8 cellular contexts compared by ENCODE assay signal in genomic region chr20:34954905-34955231, GRCh38. TPM values are rescaled to one million over a fixed set of nuclear protein-coding genes. Genes with fewer than 3 reads are reported as not detected.
DNase-seq lines count a peak whose midpoint lies in the region; ATAC-seq and TF ChIP-seq lines count a peak whose summit lies in the region.

No MANE protein-coding gene starts in this region.

- H4K8ac ChIP-seq in trophoblast cell (ENCODE audit: low read depth, low read length): no peak overlapping the region

- peaks cover 7% of the 10 kb centered on the region for H3K79me1 ChIP-seq in trophoblast cell (ENCODE audit: low read length)

- H3K4me1 Mint-ChIP-seq in Caco-2 (ENCODE audit: low read depth, unreplicated experiment): peaks cover 25% of the 10 kb centered on the region

- H4K91ac ChIP-seq in trophoblast cell (ENCODE audit: low read depth, low read length): no peak overlapping the region

- H2BK12ac ChIP-seq in trophoblast cell (ENCODE audit: low read length): no peak overlapping the region

- CTCF ChIA-PET in Caco-2 (lab: Charles Lee): interaction anchor here (0.6 to 4.2 kb wide), 8 partner anchors 15 to 764 kb away, joined by 3 to 331 read pairs (median 8); partner anchors contain the start of genes ACSS2 and GGT7

- DNase-seq in Caco-2 (peak; percentile 71 to 81), UCSD-AML1 (lab: John Stamatoyannopoulos, UW; ENCODE audit: unreplicated experiment) (peak; percentile 52), fibroblast of the aortic adventitia (ENCODE audit: low read depth) (no peak), trophoblast cell (peak in 1 of 2 donors; percentile 7)

- H3K27me3 ChIP-seq in Caco-2 (replicated peaks; ENCODE audit: control insufficient read depth, insufficient read depth, low read length): no peaks in the 10 kb centered on the region
- no peaks in the 10 kb centered on the region for H3K27me3 ChIP-seq in trophoblast cell (ENCODE audit: insufficient read depth, low read length)

- H2AFZ ChIP-seq in trophoblast cell (ENCODE audit: insufficient read depth, low read length, poor library complexity): no peak overlapping the region

- no TSS peak for BruUV-seq in Caco-2 (replicated peaks; lab: Mats Ljungman, UMichigan)

- ATAC-seq in HG03457 (IDR thresholded peaks at IDR 0.05; ENCODE audit: unreplicated experiment): peak; percentile 7
- no peak for ATAC-seq in GM18517 (IDR thresholded peaks at IDR 0.05; ENCODE audit: unreplicated experiment)
- no peak for ATAC-seq in HG03432 (IDR thresholded peaks at IDR 0.05; ENCODE audit: unreplicated experiment)
- no peak for ATAC-seq in HG03025 (IDR thresholded peaks at IDR 0.05; ENCODE audit: low FRiP score, unreplicated experiment)

- H3K36me3 ChIP-seq in Caco-2 (ENCODE audit: control insufficient read depth, insufficient read depth, low read length) (no peaks in the 10 kb centered on the region), trophoblast cell (ENCODE audit: control insufficient read depth in 1 of 2, insufficient read depth in 2 of 2, low read length in 2 of 2) (peaks cover 3% of the 10 kb centered on the region in 2 experiments)

- no peak overlapping the region for H3K4ac ChIP-seq in trophoblast cell (ENCODE audit: low read depth, low read length)

- no peak overlapping the region for H3K23ac ChIP-seq in trophoblast cell (ENCODE audit: low read length)

- H3K4me3 ChIP-seq in Caco-2 (ENCODE audit: low read depth, low read length) (peak overlapping the region; percentile 57), fibroblast of the aortic adventitia (ENCODE audit: low read depth, low read length) (peak overlapping the region; percentile 87), trophoblast cell (ENCODE audit: low read depth, low read length) (peak overlapping the region; percentile 74)

- peak overlapping the region; percentile 59 for H3K27ac ChIP-seq in trophoblast cell (ENCODE audit: low read depth, low read length)

- peak overlapping the region; percentile 49 for H3K4me2 ChIP-seq in trophoblast cell (ENCODE audit: low read length)

- H3K4me1 ChIP-seq in Caco-2 (peaks cover 5% of the 10 kb centered on the region), trophoblast cell (ENCODE audit: control insufficient read depth in 1 of 2, insufficient read depth in 2 of 2, low read length in 2 of 2) (peaks cover 3 to 5% of the 10 kb centered on the region in 2 experiments)

- POLR2A ChIA-PET in Caco-2 (lab: Charles Lee): interaction anchor here (0.5 to 2.8 kb wide), 7 partner anchors 21 to 999 kb away, joined by 3 to 86 read pairs (median 6); partner anchors contain the start of genes ACSS2, SCAND1 and TRPC4AP

- peaks cover 4% of the 10 kb centered on the region for H3K79me2 ChIP-seq in trophoblast cell (ENCODE audit: control insufficient read depth, insufficient read depth, low read length, poor library complexity)

- H3K27ac Mint-ChIP-seq in Caco-2 (ENCODE audit: unreplicated experiment): peak overlapping the region; percentile 96

- H3K18ac ChIP-seq in trophoblast cell (ENCODE audit: low read length): no peak overlapping the region

- H2BK120ac ChIP-seq in trophoblast cell (ENCODE audit: insufficient read depth, low read length, poor library complexity): no peak overlapping the region

- H3K14ac ChIP-seq in trophoblast cell (ENCODE audit: low read length): peak overlapping the region; percentile 83

- H2BK5ac ChIP-seq in trophoblast cell (ENCODE audit: low read depth, low read length, poor library complexity): no peak overlapping the region

- WGBS in trophoblast cell (ENCODE audit: extremely low coverage, insufficient coverage, insufficient read length): no CpG with 5 or more reads among the region's 13 CpGs

- H3K9ac ChIP-seq in trophoblast cell (ENCODE audit: low read length): no peak overlapping the region

- intact Hi-C loops in Caco-2 (cut with micrococcal nuclease; ENCODE audit: unreplicated experiment): loop anchor here (1.0 to 10.0 kb wide), 4 partner anchors 79 to 250 kb away; partner anchors contain the start of genes ACSS2 and TRPC4AP

- peaks cover 22% of the 10 kb centered on the region for H3K36me3 Mint-ChIP-seq in Caco-2 (ENCODE audit: insufficient read depth, unreplicated experiment)

- no peaks in the 10 kb centered on the region for H3K9me3 ChIP-seq in Caco-2
- no peaks in the 10 kb centered on the region for H3K9me3 ChIP-seq in trophoblast cell (ENCODE audit: insufficient read depth, low read depth, low read length)

- H3K27me3 Mint-ChIP-seq in Caco-2 (ENCODE audit: insufficient read depth, unreplicated experiment): no peaks in the 10 kb centered on the region

- H3K9me3 Mint-ChIP-seq in Caco-2 (ENCODE audit: unreplicated experiment): no peaks in the 10 kb centered on the region

- no peak overlapping the region for H2AK5ac ChIP-seq in trophoblast cell (ENCODE audit: low read length)

- no peak overlapping the region for H4K12ac ChIP-seq in trophoblast cell (ENCODE audit: low read depth, low read length)

- peak overlapping the region; percentile 90 for H3K4me3 Mint-ChIP-seq in Caco-2 (ENCODE audit: unreplicated experiment)

- TF ChIP-seq CTCF in Caco-2 (IDR thresholded peaks at IDR 0.05; ENCODE audit: insufficient read depth in 1 of 2, low read depth in 1 of 2, low read length in 1 of 2, severe bottlenecking in 1 of 2, unreplicated experiment in 1 of 2) (no peak), fibroblast of the aortic adventitia (IDR thresholded peaks at IDR 0.05; ENCODE audit: insufficient read depth, low read length) (no peak)

RNA-seq across cellular contexts. Expression of gene GSS, which starts 0.7 kb away (rescaled TPM):
- total RNA-seq in Caco-2 (2022) (138 TPM in 2 replicates), fibroblast of the aortic adventitia (ENCODE audit: low replicate concordance) (47.8 and 57.8 TPM in 2 replicates)
- 29.0 and 32.1 TPM in 2 replicates for polyA plus RNA-seq in trophoblast cell (2013)

RNA-seq across cellular contexts. Expression of gene MYH7B, which starts 0.8 kb away (rescaled TPM):
- total RNA-seq in Caco-2 (2022): 1.9 and 2.5 TPM in 2 replicates
- 0.25 TPM in 1 of 2 replicates, not detected in the other for total RNA-seq in fibroblast of the aortic adventitia (ENCODE audit: low replicate concordance)
- 0.14 and 0.19 TPM in 2 replicates for polyA plus RNA-seq in trophoblast cell (2013)
